14 cellular contexts compared by ENCODE assay signal in genomic region chr1:50417946-50418599, GRCh38. TPM values are rescaled to one million over a fixed set of nuclear protein-coding genes. Genes with fewer than 3 reads are reported as not detected.
DNase-seq lines count a peak whose midpoint lies in the region; ATAC-seq and TF ChIP-seq lines count a peak whose summit lies in the region.
"Had no signal": no experiment of that assay in that cellular context is flagged by ENCODE, and none has a peak within 500 bp of the region (broad histone marks: within the 10 kb centered on the region; RNA-seq: fewer than 3 reads in every experiment).

No MANE protein-coding gene starts in this region.

- CTCF ChIA-PET in WTC11 (lab: Charles Lee): interaction anchor here (0.6 kb wide), 1 partner anchor 151 kb away, joined by 4 read pairs; no protein-coding TSS in a partner anchor

- no peaks in the 10 kb centered on the region for H3K9me3 ChIP-seq in lower lobe of right lung

- no peak overlapping the region for H3K27ac ChIP-seq in lower lobe of right lung
- H3K27ac ChIP-seq: Peyer's patch had no signal

- H3K4me3 Mint-ChIP-seq in activated T-cell treated with anti-CD3 and anti-CD28 coated beads, Interleukin-2, amount 50 U/mL, for 24 hours: no peak overlapping the region
- peak overlapping the region; percentile 75 for H3K4me3 Mint-ChIP-seq in WTC11
- peak overlapping the region; percentile 26 for H3K4me3 Mint-ChIP-seq in stimulated activated effector memory CD8-positive, alpha-beta T cell treated with anti-CD3 and anti-CD28 coated beads, Interleukin-12 subunit alpha, Interleukin-12 subunit beta, amount 100 ng/mL, for 72 hours

- peak overlapping the region; percentile 31 for H3K4me3 ChIP-seq in lower lobe of right lung

- peaks cover under 1% of the 10 kb centered on the region for H3K9me3 Mint-ChIP-seq in activated T-cell treated with anti-CD3 and anti-CD28 coated beads, Interleukin-2, amount 50 U/mL, for 24 hours
- H3K9me3 Mint-ChIP-seq in WTC11: peaks cover under 1% of the 10 kb centered on the region
- no peaks in the 10 kb centered on the region for H3K9me3 Mint-ChIP-seq in stimulated activated effector memory CD8-positive, alpha-beta T cell treated with anti-CD3 and anti-CD28 coated beads, Interleukin-12 subunit alpha, Interleukin-12 subunit beta, amount 100 ng/mL, for 72 hours

- POLR2A ChIA-PET in WTC11 (lab: Charles Lee): no interaction called here

- H3K36me3 ChIP-seq in lower lobe of right lung: no peaks in the 10 kb centered on the region
- H3K36me3 ChIP-seq: Peyer's patch had no signal

- peaks cover 83% of the 10 kb centered on the region for H3K27me3 Mint-ChIP-seq in activated T-cell treated with anti-CD3 and anti-CD28 coated beads, Interleukin-2, amount 50 U/mL, for 24 hours
- H3K27me3 Mint-ChIP-seq in WTC11 (ENCODE audit: low read depth): peaks cover 97% of the 10 kb centered on the region

- DNase-seq in activated T-cell treated with anti-CD3 and anti-CD28 coated beads, Interleukin-2, amount 50 U/mL, for 24 hours: no peak
- no peak for DNase-seq in activated T-cell treated with anti-CD3 and anti-CD28 coated beads, Interleukin-2, amount 50 U/mL, for 48 hours
- no peak for DNase-seq in WTC11 (ENCODE audit: low spot score)
- no peak for DNase-seq in lower lobe of right lung
- no peak for DNase-seq in stimulated activated effector memory CD8-positive, alpha-beta T cell treated with anti-CD3 and anti-CD28 coated beads, Interleukin-12 subunit alpha, Interleukin-12 subunit beta, amount 100 ng/mL, for 72 hours (ENCODE audit: low spot score in 2 of 2)
- DNase-seq in cerebellar nuclear complex (lab: John Stamatoyannopoulos, UW): no peak
- no peak for DNase-seq in NCI-H187 (lab: John Stamatoyannopoulos, UW)
- no peak for DNase-seq in NCI-H1436 (lab: John Stamatoyannopoulos, UW)
- DNase-seq: activated T-cell treated with anti-CD3 and anti-CD28 coated beads for 4 hours, NCI-H2227 treated with DMSO at 0.1 percent for 48 hours, Peyer's patch had no signal

- peaks cover 24% of the 10 kb centered on the region for H3K4me1 ChIP-seq in lower lobe of right lung

- intact Hi-C loops in lower lobe of right lung (cut with DNase I): no loop called here

- TF ChIP-seq CTCF in WTC11 (IDR thresholded peaks at IDR 0.05): no peak
- TF ChIP-seq CTCF in lower lobe of right lung (IDR thresholded peaks at IDR 0.05): no peak

- peaks cover 96% of the 10 kb centered on the region for H3K27me3 ChIP-seq in lower lobe of right lung (ENCODE audit: low read depth)

- ATAC-seq in WTC11 (no peak), lower lobe of right lung (no peak)
- ATAC-seq in stimulated activated effector memory CD8-positive, alpha-beta T cell treated with anti-CD3 and anti-CD28 coated beads, Interleukin-12 subunit alpha, Interleukin-12 subunit beta, amount 100 ng/mL, for 72 hours: no peak

- no peaks in the 10 kb centered on the region for H3K36me3 Mint-ChIP-seq in activated T-cell treated with anti-CD3 and anti-CD28 coated beads, Interleukin-2, amount 50 U/mL, for 24 hours (ENCODE audit: low read depth)
- peaks cover 12% of the 10 kb centered on the region for H3K36me3 Mint-ChIP-seq in WTC11
- peaks cover 15% of the 10 kb centered on the region for H3K36me3 Mint-ChIP-seq in stimulated activated effector memory CD8-positive, alpha-beta T cell treated with anti-CD3 and anti-CD28 coated beads, Interleukin-12 subunit alpha, Interleukin-12 subunit beta, amount 100 ng/mL, for 72 hours

- peak overlapping the region; percentile 40 for H3K27ac Mint-ChIP-seq in activated T-cell treated with anti-CD3 and anti-CD28 coated beads, Interleukin-2, amount 50 U/mL, for 24 hours
- no peak overlapping the region for H3K27ac Mint-ChIP-seq in WTC11
- no peak overlapping the region for H3K27ac Mint-ChIP-seq in stimulated activated effector memory CD8-positive, alpha-beta T cell treated with anti-CD3 and anti-CD28 coated beads, Interleukin-12 subunit alpha, Interleukin-12 subunit beta, amount 100 ng/mL, for 72 hours

- peaks cover 44% of the 10 kb centered on the region for H3K4me1 Mint-ChIP-seq in activated T-cell treated with anti-CD3 and anti-CD28 coated beads, Interleukin-2, amount 50 U/mL, for 24 hours (ENCODE audit: low read depth)
- peaks cover 48% of the 10 kb centered on the region for H3K4me1 Mint-ChIP-seq in WTC11
- peaks cover 51% of the 10 kb centered on the region for H3K4me1 Mint-ChIP-seq in stimulated activated effector memory CD8-positive, alpha-beta T cell treated with anti-CD3 and anti-CD28 coated beads, Interleukin-12 subunit alpha, Interleukin-12 subunit beta, amount 100 ng/mL, for 72 hours

TF ChIP-seq in WTC11, 78 proteins besides CTCF, POLR2A, EP300 and RAD21:
- TF ChIP-seq FOXK1 (CRISPR knock-in tag; IDR thresholded peaks at IDR 0.05) (no peak), ETV6 (CRISPR knock-in tag; IDR thresholded peaks at IDR 0.05) (no peak), MYBL2 (CRISPR knock-in tag; IDR thresholded peaks at IDR 0.05) (no peak)

RNA-seq across cellular contexts. Expression of gene DMRTA2, which starts 5.2 kb away (rescaled TPM):
- total RNA-seq in WTC11 (2021) (not detected in 3 replicates), lower lobe of right lung (not detected)
- total RNA-seq: kidney, Peyer's patch, pulmonary artery endothelial cell, ureter had no signal
